In genomic region chr14:101534198-101534597, GRCh38 we compare ENCODE assay signal across 27 cellular contexts. TPM values are rescaled to one million over a fixed set of nuclear protein-coding genes. Genes with fewer than 3 reads are reported as not detected.
"Had no signal": no experiment of that assay in that cellular context is flagged by ENCODE, and none has a peak within 500 bp of the region (broad histone marks: within the 10 kb centered on the region; RNA-seq: fewer than 3 reads in every experiment).

No MANE protein-coding gene starts in this region.

- H3K27ac Mint-ChIP-seq: T-cell had no signal

- H3K36me3 Mint-ChIP-seq: T-cell had no signal

- H3K4me3 ChIP-seq: MG63 had no signal

- H3K36me3 ChIP-seq: MG63 had no signal

- H3K9me3 ChIP-seq: MG63, SK-N-SH had no signal

- H3K9me3 Mint-ChIP-seq: T-cell had no signal

- H3K27me3 ChIP-seq: MG63 had no signal

- DNase-seq: IMR-90, Karpas-422, KG1, MG63, MV-4-11, NCI-H1048, NCI-H1105, NCI-H1417, NCI-H1436 treated with DMSO at 0.1 percent for 48 hours, NCI-H1694, NCI-H187 treated with DMSO at 0.1 percent for 48 hours, NCI-H2081, NCI-H2107, NCI-H226, NCI-H446, NCI-H510A, NCI-H524 treated with DMSO at 0.1 percent for 48 hours, NCI-H69, NCI-H774, RPMI8226, SHP77, SK-N-SH, SW 1271, T-cell had no signal

RNA-seq across cellular contexts. Expression of gene DIO3, which starts 27.1 kb away (rescaled TPM):
- total RNA-seq: HepG2, HT1080, IMR-90, SK-MEL-5, T-cell had no signal
- polyA plus RNA-seq: HepG2, IMR-90, SK-N-SH had no signal
